Comparison of ENCODE assay signal across 22 cellular contexts in the genomic region with DNA sequence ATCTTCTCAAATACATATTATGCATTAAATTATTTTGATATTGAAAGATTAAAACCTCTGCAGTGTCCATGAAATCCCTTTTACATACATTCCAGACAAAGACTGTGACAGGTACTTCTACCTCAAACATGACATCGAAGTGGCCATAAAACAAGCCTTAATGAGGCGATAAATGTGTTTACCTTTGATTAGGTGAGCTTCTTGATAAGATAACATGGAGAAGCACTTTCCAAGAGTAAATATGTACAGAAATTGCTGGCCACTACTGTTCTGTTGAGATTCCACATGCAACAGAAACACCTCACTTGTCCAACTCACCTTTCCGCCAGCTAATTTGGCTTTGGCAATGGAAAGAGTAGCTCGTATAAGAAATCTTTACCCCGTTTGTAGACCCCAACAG. TPM values are rescaled to one million over a fixed set of nuclear protein-coding genes. Genes with fewer than 3 reads are reported as not detected.
DNase-seq lines count a peak whose midpoint lies in the region; TF ChIP-seq lines count a peak whose summit lies in the region.
"Had no signal": no experiment of that assay in that cellular context is flagged by ENCODE, and none has a peak within 500 bp of the region (broad histone marks: within the 10 kb centered on the region; RNA-seq: fewer than 3 reads in every experiment).

No MANE protein-coding gene starts in this region.

- TF ChIP-seq EP300 in esophagus muscularis mucosa (IDR thresholded peaks at IDR 0.05): no peak

- WGBS in esophagus muscularis mucosa: 94% methylated on average over 5 of the region's 5 CpGs

- H3K27ac ChIP-seq in caudate nucleus (ENCODE audit: low read depth, low read length) (peak overlapping the region; percentile 96), esophagus muscularis mucosa (replicated peaks in 1 of 4) (no peak overlapping the region), uterus (no peak overlapping the region)
- H3K27ac ChIP-seq: foreskin keratinocyte, ovary, suprapubic skin had no signal

- H3K4me3 ChIP-seq in esophagus muscularis mucosa (no peak overlapping the region), uterus (no peak overlapping the region)
- H3K4me3 ChIP-seq: ovary, suprapubic skin had no signal

- TF ChIP-seq POLR2A in esophagus muscularis mucosa (IDR thresholded peaks at IDR 0.05; ENCODE audit: low read depth) (no peak), uterus (IDR thresholded peaks at IDR 0.05) (no peak)

- peaks cover 13% of the 10 kb centered on the region for H3K36me3 Mint-ChIP-seq in osteocyte (ENCODE audit: unreplicated experiment)
- H3K36me3 Mint-ChIP-seq: activated naive CD8-positive, alpha-beta T cell treated with anti-CD3 and anti-CD28 coated beads for 36 hours; T-cell had no signal

- TF ChIP-seq CTCF in osteocyte (IDR thresholded peaks at IDR 0.05) (no peak), esophagus muscularis mucosa (IDR thresholded peaks at IDR 0.05) (no peak), uterus (IDR thresholded peaks at IDR 0.05) (no peak)

- H3K4me1 ChIP-seq in esophagus muscularis mucosa: peaks cover 0 to 24% (median 10%) of the 10 kb centered on the region in 4 donors
- H3K4me1 ChIP-seq in uterus: no peaks in the 10 kb centered on the region
- H3K4me1 ChIP-seq: foreskin keratinocyte had no signal

- H3K27me3 ChIP-seq in esophagus muscularis mucosa (no peaks in the 10 kb centered on the region), uterus (no peaks in the 10 kb centered on the region)
- H3K27me3 ChIP-seq: ovary, suprapubic skin had no signal

- H3K36me3 ChIP-seq in esophagus muscularis mucosa (no peaks in the 10 kb centered on the region), uterus (no peaks in the 10 kb centered on the region)
- H3K36me3 ChIP-seq: ovary, suprapubic skin had no signal

- H3K9me3 ChIP-seq in esophagus muscularis mucosa (no peaks in the 10 kb centered on the region), uterus (no peaks in the 10 kb centered on the region)
- H3K9me3 ChIP-seq: ovary, suprapubic skin had no signal

- H3K9me3 Mint-ChIP-seq in osteocyte (ENCODE audit: unreplicated experiment): no peaks in the 10 kb centered on the region
- H3K9me3 Mint-ChIP-seq: activated CD8-positive, alpha-beta T cell treated with anti-CD3 and anti-CD28 coated beads for 36 hours; activated naive CD8-positive, alpha-beta T cell treated with anti-CD3 and anti-CD28 coated beads for 36 hours; natural killer cell treated with Interleukin-12 subunit alpha and Interleukin-12 subunit beta and Interleukin-15 and Interleukin-18, amount 100 ng/mL, for 72 hours; T-cell had no signal

- intact Hi-C loops in esophagus muscularis mucosa (cut with DNase I) (no loop called here), uterus (cut with DNase I; ENCODE audit: low total_unique reads) (no loop called here)

- no peaks in the 10 kb centered on the region for H3K27me3 Mint-ChIP-seq in osteocyte (ENCODE audit: unreplicated experiment)
- H3K27me3 Mint-ChIP-seq: activated CD8-positive, alpha-beta T cell treated with anti-CD3 and anti-CD28 coated beads for 36 hours; activated naive CD8-positive, alpha-beta T cell treated with anti-CD3 and anti-CD28 coated beads for 36 hours; natural killer cell treated with Interleukin-12 subunit alpha and Interleukin-12 subunit beta and Interleukin-15 and Interleukin-18, amount 100 ng/mL, for 72 hours had no signal

- H3K27ac Mint-ChIP-seq in osteocyte (ENCODE audit: unreplicated experiment): peak overlapping the region; percentile 9
- H3K27ac Mint-ChIP-seq: activated CD8-positive, alpha-beta T cell treated with anti-CD3 and anti-CD28 coated beads for 36 hours; activated naive CD8-positive, alpha-beta T cell treated with anti-CD3 and anti-CD28 coated beads for 36 hours; T-cell had no signal

- peaks cover 33% of the 10 kb centered on the region for H3K4me1 Mint-ChIP-seq in osteocyte (ENCODE audit: unreplicated experiment)

- DNase-seq in DMS79 (lab: John Stamatoyannopoulos, UW) (peak; percentile 37), NCI-H1105 treated with DMSO at 0.1 percent for 48 hours (lab: John Stamatoyannopoulos, UW) (peak; percentile 98), caudate nucleus (lab: John Stamatoyannopoulos, UW) (no peak), osteocyte (ENCODE audit: extremely low spot score, unreplicated experiment) (no peak), esophagus muscularis mucosa (ENCODE audit: extremely low spot score) (no peak), uterus (no peak), NCI-H2081 treated with DMSO at 0.1 percent for 48 hours (lab: John Stamatoyannopoulos, UW) (no peak)
- DNase-seq: activated CD8-positive, alpha-beta T cell treated with anti-CD3 and anti-CD28 coated beads for 36 hours; activated effector memory CD4-positive, alpha-beta T cell treated with Interleukin-2 at 50 U/mL for 16 hours; activated naive CD8-positive, alpha-beta T cell treated with anti-CD3 and anti-CD28 coated beads for 36 hours; cerebellar nuclear complex; foreskin keratinocyte; H7; hippocampal formation; IMR-90; NCI-H1694; NCI-H446; ovary; retina; T-cell had no signal

- no peak overlapping the region for H3K4me3 Mint-ChIP-seq in osteocyte (ENCODE audit: unreplicated experiment)
- H3K4me3 Mint-ChIP-seq: activated CD8-positive, alpha-beta T cell treated with anti-CD3 and anti-CD28 coated beads for 36 hours; activated naive CD8-positive, alpha-beta T cell treated with anti-CD3 and anti-CD28 coated beads for 36 hours; natural killer cell treated with Interleukin-12 subunit alpha and Interleukin-12 subunit beta and Interleukin-15 and Interleukin-18, amount 100 ng/mL, for 72 hours; T-cell had no signal

RNA-seq across cellular contexts. Expression of a gene that starts 55.2 kb away (rescaled TPM):
- total RNA-seq in osteocyte (126 and 139 TPM in 2 replicates), esophagus muscularis mucosa (10 to 100 TPM; 41.2 to 68.3 (median 55.7) TPM), uterus (100 to 1,000 TPM in 3 of 4 donors, 10 to 100 TPM in 1; 35.9 to 177 (median 120) TPM)

Comparison
In these comparisons a context has a peak if more than half of its experiments do, and no peak if none do; other contexts are left out.
1. DNase-seq: peak in DMS79 (single experiment) and NCI-H1105 treated with DMSO at 0.1 percent for 48 hours (single experiment); none in caudate nucleus (0 of 61), osteocyte (single experiment), esophagus muscularis mucosa (single experiment), uterus (0 of 2) and NCI-H2081 treated with DMSO at 0.1 percent for 48 hours (single experiment).